ENCODE assay signal across 14 cellular contexts in the genomic region with DNA sequence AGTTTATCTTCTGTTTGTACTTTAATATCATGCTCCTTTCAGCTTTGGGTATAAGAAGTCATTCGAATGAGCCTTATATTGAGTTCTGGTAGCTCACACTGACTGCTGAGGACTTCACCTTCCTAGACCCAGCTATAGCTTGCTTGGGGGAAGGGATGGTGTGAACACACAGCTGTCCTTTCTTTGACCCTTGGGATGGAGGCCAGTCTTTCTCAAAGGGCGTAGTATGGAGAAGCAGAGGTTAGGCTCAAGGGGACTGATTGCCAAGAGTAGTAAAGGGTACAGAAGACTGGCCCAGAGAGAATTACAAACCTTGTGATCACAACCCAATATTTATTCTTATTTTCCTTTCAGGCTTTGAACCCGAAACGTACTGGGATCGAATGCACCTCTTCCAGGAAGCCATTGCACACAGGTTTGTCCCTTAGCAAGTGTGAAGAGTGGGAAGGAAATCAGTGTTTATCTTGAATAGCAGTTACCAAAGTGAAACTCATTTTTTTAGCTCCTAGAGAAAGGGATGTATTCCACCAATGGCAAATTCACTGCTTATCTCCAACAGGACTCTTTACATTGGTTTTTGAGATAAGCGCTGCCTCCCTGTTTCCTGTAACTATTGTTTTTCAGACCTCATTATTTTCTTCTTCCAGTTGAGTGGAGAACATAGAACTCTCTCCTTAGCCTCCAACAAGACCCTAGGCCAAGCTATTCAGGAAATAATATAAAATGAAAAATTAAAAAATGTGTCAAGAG.
"Had no signal": no experiment of that assay in that cellular context is flagged by ENCODE, and none has a peak within 500 bp of the region (broad histone marks: within the 10 kb centered on the region; RNA-seq: fewer than 3 reads in every experiment).

No MANE protein-coding gene starts in this region.

- H3K4me3 Mint-ChIP-seq: activated CD4-positive, alpha-beta memory T cell treated with anti-CD3 and anti-CD28 coated beads, Interleukin-2, amount 10 ng/mL, durations not matched to agents 7 days and 5 days; activated naive CD8-positive, alpha-beta T cell treated with anti-CD3 and anti-CD28 coated beads, Interleukin-2, amount 50 U/mL, for 24 hours; activated T-helper 1 cell treated with anti-CD3 and anti-CD28 coated beads, Interleukin-12 subunit alpha, Interleukin-12 subunit beta, Interleukin-2, Interleukin-4 antibody, amounts not matched to agents 30 ng/mL and 10 ng/mL and 1 ng/mL, durations not matched to agents 14 hours and 24 hours and 36 hours; dendritic cell treated with granulocyte-macrophage colony-stimulating factor and Interleukin-4, amounts not matched to agents 40 ng/mL and 50 ng/mL, for 4 days; stimulated activated naive CD8-positive, alpha-beta T cell treated with anti-CD3 and anti-CD28 coated beads, Interleukin-15, amount 100 ng/mL, for 72 hours had no signal

- H3K36me3 ChIP-seq: SJCRH30 had no signal

- H3K9me3 ChIP-seq: SJCRH30, testis, upper lobe of right lung had no signal

- H3K27ac ChIP-seq: SJCRH30, testis, upper lobe of right lung, VCaP had no signal

- H3K27me3 ChIP-seq: SJCRH30, testis, upper lobe of right lung had no signal

- H3K4me3 ChIP-seq: SJCRH30, testis, upper lobe of right lung had no signal

- DNase-seq: activated CD4-positive, alpha-beta memory T cell treated with anti-CD3 and anti-CD28 coated beads, Interleukin-2, amount 10 ng/mL, durations not matched to agents 7 days and 5 days; activated CD8-positive, alpha-beta memory T cell treated with anti-CD3 and anti-CD28 coated beads, Interleukin-2, amount 50 U/mL, for 4 hours; activated naive CD4-positive, alpha-beta T cell treated with Interleukin-2 at 50 U/mL for 16 hours; activated naive CD8-positive, alpha-beta T cell treated with anti-CD3 and anti-CD28 coated beads, Interleukin-2, amount 50 U/mL, for 24 hours; glutamatergic neuron; left ventricle myocardium superior; mesenchymal stem cell; SJCRH30; stimulated activated naive CD8-positive, alpha-beta T cell treated with anti-CD3 and anti-CD28 coated beads, Interleukin-15, amount 100 ng/mL, for 72 hours; testis; upper lobe of right lung had no signal

- H3K27me3 Mint-ChIP-seq: activated CD4-positive, alpha-beta memory T cell treated with anti-CD3 and anti-CD28 coated beads, Interleukin-2, amount 10 ng/mL, durations not matched to agents 7 days and 5 days; activated naive CD8-positive, alpha-beta T cell treated with anti-CD3 and anti-CD28 coated beads, Interleukin-2, amount 50 U/mL, for 24 hours; dendritic cell treated with granulocyte-macrophage colony-stimulating factor and Interleukin-4, amounts not matched to agents 40 ng/mL and 50 ng/mL, for 4 days; stimulated activated naive CD8-positive, alpha-beta T cell treated with anti-CD3 and anti-CD28 coated beads, Interleukin-15, amount 100 ng/mL, for 72 hours had no signal

- H3K4me1 ChIP-seq: SJCRH30, testis, upper lobe of right lung had no signal

- H3K4me1 Mint-ChIP-seq: activated CD4-positive, alpha-beta memory T cell treated with anti-CD3 and anti-CD28 coated beads, Interleukin-2, amount 10 ng/mL, durations not matched to agents 7 days and 5 days; activated naive CD8-positive, alpha-beta T cell treated with anti-CD3 and anti-CD28 coated beads, Interleukin-2, amount 50 U/mL, for 24 hours; stimulated activated naive CD8-positive, alpha-beta T cell treated with anti-CD3 and anti-CD28 coated beads, Interleukin-15, amount 100 ng/mL, for 72 hours had no signal

- H3K9me3 Mint-ChIP-seq: activated CD4-positive, alpha-beta memory T cell treated with anti-CD3 and anti-CD28 coated beads, Interleukin-2, amount 10 ng/mL, durations not matched to agents 7 days and 5 days; activated naive CD8-positive, alpha-beta T cell treated with anti-CD3 and anti-CD28 coated beads, Interleukin-2, amount 50 U/mL, for 24 hours; activated T-helper 1 cell treated with anti-CD3 and anti-CD28 coated beads, Interleukin-12 subunit alpha, Interleukin-12 subunit beta, Interleukin-2, Interleukin-4 antibody, amounts not matched to agents 30 ng/mL and 10 ng/mL and 1 ng/mL, durations not matched to agents 14 hours and 24 hours and 36 hours; dendritic cell treated with granulocyte-macrophage colony-stimulating factor and Interleukin-4, amounts not matched to agents 40 ng/mL and 50 ng/mL, for 4 days; stimulated activated naive CD8-positive, alpha-beta T cell treated with anti-CD3 and anti-CD28 coated beads, Interleukin-15, amount 100 ng/mL, for 72 hours had no signal

- H3K27ac Mint-ChIP-seq: activated CD4-positive, alpha-beta memory T cell treated with anti-CD3 and anti-CD28 coated beads, Interleukin-2, amount 10 ng/mL, durations not matched to agents 7 days and 5 days; activated naive CD8-positive, alpha-beta T cell treated with anti-CD3 and anti-CD28 coated beads, Interleukin-2, amount 50 U/mL, for 24 hours; activated T-helper 1 cell treated with anti-CD3 and anti-CD28 coated beads, Interleukin-12 subunit alpha, Interleukin-12 subunit beta, Interleukin-2, Interleukin-4 antibody, amounts not matched to agents 30 ng/mL and 10 ng/mL and 1 ng/mL, durations not matched to agents 14 hours and 24 hours and 36 hours; dendritic cell treated with granulocyte-macrophage colony-stimulating factor and Interleukin-4, amounts not matched to agents 40 ng/mL and 50 ng/mL, for 4 days had no signal
